14 cellular contexts compared by ENCODE assay signal in the genomic region with DNA sequence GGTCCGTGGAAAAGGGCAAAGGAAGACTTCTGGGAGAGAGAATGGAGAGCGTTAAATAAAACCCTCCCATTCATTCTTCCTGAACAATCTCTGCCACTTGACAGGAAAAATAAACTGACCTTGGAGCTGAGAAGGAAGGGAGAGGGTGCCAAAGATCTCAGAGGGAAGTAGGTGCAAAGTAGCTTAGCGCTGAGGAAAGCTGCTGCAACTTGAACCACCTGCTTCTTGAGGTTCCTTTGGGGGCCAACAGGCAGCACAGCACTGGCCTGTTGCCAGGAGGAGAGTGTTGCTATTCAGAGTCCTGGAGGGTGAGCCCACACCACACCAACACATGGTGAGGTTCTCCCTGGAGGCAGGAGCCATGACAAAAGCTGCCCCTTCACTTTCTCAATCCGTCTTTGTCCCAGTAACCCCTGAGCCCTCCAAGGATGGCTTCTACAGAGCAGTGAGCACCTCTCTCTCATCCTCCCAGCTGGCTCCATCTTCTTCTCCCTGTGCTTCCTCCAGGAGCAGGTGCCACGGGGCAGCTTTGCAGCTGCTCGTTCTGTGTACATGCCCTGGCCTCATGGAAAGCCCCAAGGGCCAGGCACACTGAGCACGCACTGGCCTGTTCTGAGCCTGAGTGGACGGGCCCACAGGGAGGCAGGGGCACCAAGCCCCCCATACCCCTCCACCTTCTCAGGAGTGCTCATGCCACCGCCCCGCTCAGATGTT.
DNase-seq lines count a peak whose midpoint lies in the region; ATAC-seq and TF ChIP-seq lines count a peak whose summit lies in the region.
"Had no signal": no experiment of that assay in that cellular context is flagged by ENCODE, and none has a peak within 500 bp of the region (broad histone marks: within the 10 kb centered on the region; RNA-seq: fewer than 3 reads in every experiment).

No MANE protein-coding gene starts in this region.

- H3K9me3 ChIP-seq in WERI-Rb-1 (ENCODE audit: severe bottlenecking) (no peaks in the 10 kb centered on the region), psoas muscle (no peaks in the 10 kb centered on the region), uterus (no peaks in the 10 kb centered on the region)
- H3K9me3 ChIP-seq: Caco-2, lower lobe of right lung, upper lobe of left lung had no signal

- peak; percentile 36 for DNase-seq in NCI-H748 (lab: John Stamatoyannopoulos, UW; ENCODE audit: unreplicated experiment)
- no peak for DNase-seq in NCI-H748 treated with DMSO at 0.1 percent for 48 hours (lab: John Stamatoyannopoulos, UW)
- DNase-seq in NCI-H2107 treated with DMSO at 0.1 percent for 48 hours (lab: John Stamatoyannopoulos, UW; ENCODE audit: unreplicated experiment): peak; percentile 78
- DNase-seq in WERI-Rb-1: peak; percentile 33
- no peak for DNase-seq in psoas muscle
- no peak for DNase-seq in kidney tubule cell (ENCODE audit: low spot score)
- DNase-seq in uterus: no peak
- DNase-seq: activated CD4-positive, CD25-positive, alpha-beta regulatory T cell treated with anti-CD3 and anti-CD28 coated beads, Interleukin-2, amount 50 U/mL, for 72 hours; effector CD4-positive, alpha-beta T cell; lower lobe of right lung had no signal

- H3K27me3 ChIP-seq in WERI-Rb-1 (ENCODE audit: insufficient read depth, low read depth, severe bottlenecking) (no peaks in the 10 kb centered on the region), psoas muscle (ENCODE audit: insufficient read depth in 3 of 3, low read length in 2 of 3) (no peaks in the 10 kb centered on the region), uterus (no peaks in the 10 kb centered on the region)
- H3K27me3 ChIP-seq: upper lobe of left lung had no signal

- H3K36me3 ChIP-seq in WERI-Rb-1: no peaks in the 10 kb centered on the region
- no peaks in the 10 kb centered on the region for H3K36me3 ChIP-seq in psoas muscle (ENCODE audit: insufficient read depth in 1 of 2, low read depth in 1 of 2)
- no peaks in the 10 kb centered on the region for H3K36me3 ChIP-seq in uterus
- H3K36me3 ChIP-seq: lower lobe of right lung, upper lobe of left lung had no signal

- ATAC-seq in psoas muscle (peak in 3 of 4 donors; percentile 23 to 63 (median 26)), GM21423 (IDR thresholded peaks at IDR 0.05; ENCODE audit: unreplicated experiment) (no peak)

- intact Hi-C loops in psoas muscle (cut with DNase I) (loop anchor here (1.0 to 5.0 kb wide), 2 partner anchors 53 to 54 kb away; no protein-coding TSS in a partner anchor), uterus (cut with DNase I; ENCODE audit: low total_unique reads) (no loop called here)

- H3K4me3 ChIP-seq in WERI-Rb-1 (ENCODE audit: low read depth, low read length): no peak overlapping the region
- H3K4me3 ChIP-seq in psoas muscle: no peak overlapping the region
- H3K4me3 ChIP-seq in uterus: no peak overlapping the region
- H3K4me3 ChIP-seq: lower lobe of right lung, PC-9, upper lobe of left lung had no signal

- 40 to 62% (median 46%) methylated on average over 10 of the region's 10 CpGs for WGBS in psoas muscle, 3 donors

- H3K4me1 ChIP-seq in psoas muscle (no peaks in the 10 kb centered on the region), uterus (no peaks in the 10 kb centered on the region)
- H3K4me1 ChIP-seq: lower lobe of right lung, upper lobe of left lung had no signal

- H3K27ac ChIP-seq in WERI-Rb-1 (no peak overlapping the region), psoas muscle (no peak overlapping the region), uterus (no peak overlapping the region)
- H3K27ac ChIP-seq: lower lobe of right lung, PC-9, upper lobe of left lung had no signal

- TF ChIP-seq CTCF in WERI-Rb-1 (IDR thresholded peaks at IDR 0.05; ENCODE audit: low read depth, low read length) (no peak), psoas muscle (IDR thresholded peaks at IDR 0.05) (no peak), uterus (IDR thresholded peaks at IDR 0.05) (no peak)

- TF ChIP-seq POLR2A in uterus (IDR thresholded peaks at IDR 0.05): no peak

Comparison
In these comparisons a context has a peak if more than half of its experiments do, and no peak if none do; other contexts are left out.
1. DNase-seq: peak in NCI-H748 (single experiment), NCI-H2107 treated with DMSO at 0.1 percent for 48 hours (single experiment) and WERI-Rb-1 (single experiment); none in NCI-H748 treated with DMSO at 0.1 percent for 48 hours (single experiment), psoas muscle (0 of 2), kidney tubule cell (single experiment) and uterus (0 of 2).